8 cellular contexts compared by ENCODE assay signal in genomic region chr15:60005352-60006202, GRCh38. TPM values are rescaled to one million over a fixed set of nuclear protein-coding genes. Genes with fewer than 3 reads are reported as not detected.
DNase-seq lines count a peak whose midpoint lies in the region; ATAC-seq and TF ChIP-seq lines count a peak whose summit lies in the region.

No MANE protein-coding gene starts in this region.

- H3K27me3 ChIP-seq in iPS-15b (ENCODE audit: control insufficient read depth, insufficient read depth, low read length) (peaks cover 57% of the 10 kb centered on the region), subcutaneous abdominal adipose tissue (ENCODE audit: control insufficient read depth in 5 of 5, insufficient read depth in 4 of 5, low read length in 5 of 5) (peaks cover 66 to 95% (median 88%) of the 10 kb centered on the region in 5 donors)

- intact Hi-C loops in activated naive CD4-positive, alpha-beta T cell treated with anti-CD3 and anti-CD28 coated beads for 36 hours (cut with micrococcal nuclease) = loop anchor here (1.0 to 10.0 kb wide), 8 partner anchors 8 to 471 kb away; partner anchors contain the start of genes BNIP2 and ICE2

- H3K4me3 ChIP-seq in iPS-15b (ENCODE audit: low read depth, low read length) (peak overlapping the region; percentile 75), subcutaneous abdominal adipose tissue (ENCODE audit: low read depth in 1 of 5, low read length in 5 of 5) (peak overlapping the region in 4 of 5 donors; percentile 56 to 73 (median 64))

- H3K4me3 Mint-ChIP-seq in activated naive CD4-positive, alpha-beta T cell treated with anti-CD3 and anti-CD28 coated beads for 36 hours = peak overlapping the region; percentile 82
- H3K4me3 Mint-ChIP-seq in WTC11 = peak overlapping the region; percentile 87

- peak overlapping the region; percentile 18 for H3K9ac ChIP-seq in iPS-15b (ENCODE audit: low read depth, low read length)
- H3K9ac ChIP-seq in subcutaneous abdominal adipose tissue (ENCODE audit: low read length in 5 of 5) = no peak overlapping the region

- peaks cover 87% of the 10 kb centered on the region for H3K27me3 Mint-ChIP-seq in activated naive CD4-positive, alpha-beta T cell treated with anti-CD3 and anti-CD28 coated beads for 36 hours (ENCODE audit: low read depth)
- peaks cover 35% of the 10 kb centered on the region for H3K27me3 Mint-ChIP-seq in WTC11 (ENCODE audit: low read depth)

- peak overlapping the region; percentile 50 for H3K27ac Mint-ChIP-seq in activated naive CD4-positive, alpha-beta T cell treated with anti-CD3 and anti-CD28 coated beads for 36 hours
- peak overlapping the region; percentile 97 for H3K27ac Mint-ChIP-seq in WTC11

- H3K27ac ChIP-seq in subcutaneous abdominal adipose tissue (ENCODE audit: low read depth, low read length) = no peak overlapping the region

- no peak for ATAC-seq in WTC11

- POLR2A ChIA-PET in WTC11 (lab: Charles Lee) = interaction anchor here (1.0 to 2.3 kb wide), 4 partner anchors 8 to 115 kb away, joined by 3 to 30 read pairs (median 6); no protein-coding TSS in a partner anchor

- no peaks in the 10 kb centered on the region for H3K36me3 Mint-ChIP-seq in activated naive CD4-positive, alpha-beta T cell treated with anti-CD3 and anti-CD28 coated beads for 36 hours (ENCODE audit: low read depth)
- H3K36me3 Mint-ChIP-seq in WTC11 = peaks cover 4% of the 10 kb centered on the region

- CTCF ChIA-PET in activated naive CD4-positive, alpha-beta T cell treated with anti-CD3 and anti-CD28 coated beads for 36 hours (lab: Charles Lee) = interaction anchor here (0.8 to 2.5 kb wide), 4 partner anchors 8 to 88 kb away, joined by 3 to 14 read pairs (median 6); no protein-coding TSS in a partner anchor
- CTCF ChIA-PET in WTC11 (lab: Charles Lee) = interaction anchor here (1.4 to 4.8 kb wide), 10 partner anchors 12 to 321 kb away, joined by 3 to 119 read pairs (median 7); no protein-coding TSS in a partner anchor

- no peak for TF ChIP-seq CTCF in WTC11 (IDR thresholded peaks at IDR 0.05)

- H3K4me1 ChIP-seq in iPS-15b (ENCODE audit: control insufficient read depth, insufficient read depth, low read length) (peaks cover 35% of the 10 kb centered on the region), subcutaneous abdominal adipose tissue (ENCODE audit: control insufficient read depth in 5 of 5, insufficient read depth in 5 of 5, low read length in 5 of 5) (peaks cover 0 to 34% (median 32%) of the 10 kb centered on the region in 5 donors)

- no peaks in the 10 kb centered on the region for H3K9me3 Mint-ChIP-seq in activated naive CD4-positive, alpha-beta T cell treated with anti-CD3 and anti-CD28 coated beads for 36 hours
- H3K9me3 Mint-ChIP-seq in WTC11 = no peaks in the 10 kb centered on the region

- H3K36me3 ChIP-seq in iPS-15b (ENCODE audit: control insufficient read depth, insufficient read depth, low read length) (no peaks in the 10 kb centered on the region), subcutaneous abdominal adipose tissue (ENCODE audit: control insufficient read depth in 5 of 5, insufficient read depth in 5 of 5, low read length in 5 of 5) (no peaks in the 10 kb centered on the region)

- DNase-seq in activated naive CD4-positive, alpha-beta T cell treated with anti-CD3 and anti-CD28 coated beads for 36 hours = peak; percentile 13
- no peak for DNase-seq in activated naive CD4-positive, alpha-beta T cell treated with Interleukin-2 at 50 U/mL for 16 hours
- DNase-seq in WTC11 (ENCODE audit: low spot score) = no peak
- DNase-seq in HUDEP-2 (lab: John Stamatoyannopoulos, UW; ENCODE audit: unreplicated experiment in 76 of 76) = no peak
- DNase-seq in inferior parietal cortex (ENCODE audit: extremely low spot score) = no peak
- DNase-seq in pons (ENCODE audit: low spot score) = no peak

- peaks cover 29% of the 10 kb centered on the region for H3K4me1 Mint-ChIP-seq in activated naive CD4-positive, alpha-beta T cell treated with anti-CD3 and anti-CD28 coated beads for 36 hours (ENCODE audit: low read depth)
- peaks cover 62% of the 10 kb centered on the region for H3K4me1 Mint-ChIP-seq in WTC11

- no peaks in the 10 kb centered on the region for H3K9me3 ChIP-seq in iPS-15b (ENCODE audit: control insufficient read depth, insufficient read depth, low read length)
- peaks cover 0 to 2% (median 0%) of the 10 kb centered on the region in 5 donors for H3K9me3 ChIP-seq in subcutaneous abdominal adipose tissue (ENCODE audit: control insufficient read depth in 5 of 5, low read length in 5 of 5)

TF ChIP-seq in WTC11, 78 proteins besides CTCF, POLR2A, EP300 and RAD21:
- TF ChIP-seq TEAD4 (CRISPR knock-in tag; IDR thresholded peaks at IDR 0.05) (0 out of 2 replicates have a peak, but pooled peaks have one; percentile 54), ZBTB43 (CRISPR knock-in tag; IDR thresholded peaks at IDR 0.05) (peak; percentile 62; the same call in 1 of the 2 replicates), MYBL2 (CRISPR knock-in tag; IDR thresholded peaks at IDR 0.05) (peak; percentile 79), ZNF138 (CRISPR knock-in tag; conservative IDR thresholded peaks at IDR 0.05) (no peak), TCF7 (CRISPR knock-in tag; IDR thresholded peaks at IDR 0.05; ENCODE audit: low read depth) (no peak), KAT7 (CRISPR knock-in tag; IDR thresholded peaks at IDR 0.05; ENCODE audit: borderline replicate concordance) (peak; percentile 56; the same call in 1 of the 2 replicates), FOXP1 (CRISPR knock-in tag; IDR thresholded peaks at IDR 0.05; ENCODE audit: borderline replicate concordance) (peak; percentile 43), ATF1 (CRISPR knock-in tag; IDR thresholded peaks at IDR 0.05) (peak; percentile 54; the same call in 1 of the 2 replicates)

RNA-seq across cellular contexts. Expression of gene FOXB1, which starts 1.5 kb away (rescaled TPM):
- total RNA-seq in activated naive CD4-positive, alpha-beta T cell treated with anti-CD3 and anti-CD28 coated beads for 36 hours = not detected
- total RNA-seq in WTC11 (2021) = 10.8 to 15.0 TPM (median 13.7 TPM) in 3 replicates

Comparison
In these comparisons a context has a peak if more than half of its experiments do, and no peak if none do; other contexts are left out.
1. RNA of gene FOXB1, which starts 1.5 kb away (total RNA-seq): 10.8 to 15.0 TPM in WTC11; not detected in activated naive CD4-positive, alpha-beta T cell treated with anti-CD3 and anti-CD28 coated beads for 36 hours; every median in the first group is over 10 times any median in the second.